23 cellular contexts compared by ENCODE assay signal in genomic region chr7:116877443-116878217, GRCh38. TPM values are rescaled to one million over a fixed set of nuclear protein-coding genes. Genes with fewer than 3 reads are reported as not detected.
DNase-seq lines count a peak whose midpoint lies in the region; ATAC-seq, FAIRE-seq and TF ChIP-seq lines count a peak whose summit lies in the region.
"Had no signal": no experiment of that assay in that cellular context is flagged by ENCODE, and none has a peak within 500 bp of the region (broad histone marks: within the 10 kb centered on the region; RNA-seq: fewer than 3 reads in every experiment).

No MANE protein-coding gene starts in this region.

- no peak for TF ChIP-seq CTCF in A673 (conservative IDR thresholded peaks at IDR 0.05; ENCODE audit: low read depth, low read length)
- no peak for TF ChIP-seq CTCF in hepatocyte (IDR thresholded peaks at IDR 0.05; ENCODE audit: poor library complexity)
- TF ChIP-seq CTCF in neutrophil (IDR thresholded peaks at IDR 0.05) = no peak

- FAIRE-seq in urothelium cell line (lab: Jason Lieb, UNC) = no peak

- no peak overlapping the region for H3K9ac ChIP-seq in SK-N-MC (ENCODE audit: insufficient read length)

- H3K9me3 ChIP-seq in A673 (ENCODE audit: low read depth, low read length, poor library complexity, severe bottlenecking) (no peaks in the 10 kb centered on the region), SK-N-MC (ENCODE audit: low read depth, low read length) (no peaks in the 10 kb centered on the region; the same call in 1 of the 2 replicates), hepatocyte (ENCODE audit: low read depth) (no peaks in the 10 kb centered on the region), neutrophil (no peaks in the 10 kb centered on the region)
- H3K9me3 ChIP-seq: MG63, SJCRH30 had no signal

- H2AFZ ChIP-seq in hepatocyte = no peak overlapping the region

- no peaks in the 10 kb centered on the region for H3K4me1 ChIP-seq in A673 (ENCODE audit: insufficient read depth, low read length, poor library complexity, severe bottlenecking)
- peaks cover 22% of the 10 kb centered on the region for H3K4me1 ChIP-seq in hepatocyte (ENCODE audit: insufficient read depth)
- H3K4me1 ChIP-seq in neutrophil (ENCODE audit: control insufficient read depth in 1 of 2, insufficient read depth in 1 of 2, low read depth in 1 of 2, low read length in 1 of 2) = peaks cover 0 to 9% of the 10 kb centered on the region in 2 experiments
- H3K4me1 ChIP-seq: SJCRH30 had no signal

- no peak for ATAC-seq in HG02763 (IDR thresholded peaks at IDR 0.05; ENCODE audit: unreplicated experiment)
- no peak for ATAC-seq in HG02588 (IDR thresholded peaks at IDR 0.05; ENCODE audit: unreplicated experiment)
- ATAC-seq: PC-3 had no signal

- H3K36me3 ChIP-seq in A673 (ENCODE audit: insufficient read depth, low read length, poor library complexity, severe bottlenecking) (no peaks in the 10 kb centered on the region), SK-N-MC (ENCODE audit: insufficient read depth, low read length) (peaks cover 39% of the 10 kb centered on the region), hepatocyte (replicated peaks; ENCODE audit: insufficient read depth, low read depth) (no peaks in the 10 kb centered on the region), neutrophil (peaks cover 13% of the 10 kb centered on the region)

- peaks cover 97% of the 10 kb centered on the region for H3K79me2 ChIP-seq in hepatocyte

- no peak for DNase-seq in A673 (ENCODE audit: low spot score)
- DNase-seq in SK-N-MC (ENCODE audit: low read depth, low spot score) = no peak
- DNase-seq in hepatocyte (ENCODE audit: low spot score) = no peak
- no peak for DNase-seq in dedifferentiated amniotic fluid mesenchymal stem cell (ENCODE audit: extremely low spot score)
- no peak for DNase-seq in urothelium cell line (ENCODE audit: low spot score)
- DNase-seq: ACHN, C1 segment of cervical spinal cord, DMS79 treated with DMSO at 0.1 percent for 48 hours, H7, HFFc6, Karpas-422, MG63, NCI-H1048, NCI-H1436, NCI-H1930, NCI-H345, NCI-H524 treated with DMSO at 0.1 percent for 48 hours, PC-3, SJCRH30 had no signal

- intact Hi-C loops in A673 (cut with micrococcal nuclease; ENCODE audit: unreplicated experiment) = no loop called here

- WGBS in hepatocyte (ENCODE audit: low lambda C conversion rate, missing lambda C conversion rate) = 71% methylated on average over 3 of the region's 3 CpGs

- peak overlapping the region; percentile 64 for H3K4me2 ChIP-seq in hepatocyte

- no peak overlapping the region for H3K4me3 ChIP-seq in A673 (ENCODE audit: low read depth, low read length, poor library complexity, severe bottlenecking)
- no peak overlapping the region for H3K4me3 ChIP-seq in SK-N-MC
- no peak overlapping the region for H3K4me3 ChIP-seq in hepatocyte
- no peak overlapping the region for H3K4me3 ChIP-seq in neutrophil (ENCODE audit: low read depth in 1 of 2, low read length in 1 of 2)
- H3K4me3 ChIP-seq: MG63, SJCRH30 had no signal

- POLR2A ChIA-PET in A673 (lab: Charles Lee; ENCODE audit: low non-redundant PET) = no interaction called here

- TSS peak; percentile 2 for BruUV-seq in A673 (replicated peaks; lab: Mats Ljungman, UMichigan)

- H4K20me1 ChIP-seq in hepatocyte (ENCODE audit: insufficient read depth, poor library complexity, severe bottlenecking) = peaks cover 84% of the 10 kb centered on the region

- H3K9me2 ChIP-seq in hepatocyte (replicated peaks; ENCODE audit: insufficient read depth) = no peaks in the 10 kb centered on the region

- no peaks in the 10 kb centered on the region for H3K27me3 ChIP-seq in A673 (replicated peaks; ENCODE audit: insufficient read depth, low read depth, low read length, poor library complexity)
- no peaks in the 10 kb centered on the region for H3K27me3 ChIP-seq in hepatocyte
- no peaks in the 10 kb centered on the region for H3K27me3 ChIP-seq in neutrophil
- H3K27me3 ChIP-seq: MG63, SJCRH30 had no signal

- CTCF ChIA-PET in A673 (lab: Charles Lee) = no interaction called here

- no peak overlapping the region for H3K27ac ChIP-seq in A673 (ENCODE audit: low read depth, low read length, poor library complexity, severe bottlenecking)
- H3K27ac ChIP-seq in SK-N-MC = peak overlapping the region; percentile 9; the same call in 1 of the 2 replicates
- peak overlapping the region; percentile 20 for H3K27ac ChIP-seq in hepatocyte
- peak overlapping the region; percentile 23 for H3K27ac ChIP-seq in neutrophil
- H3K27ac ChIP-seq: RWPE1, SJCRH30 had no signal

RNA-seq across cellular contexts. Expression of gene CAPZA2, which starts 15.2 kb away (rescaled TPM):
- 118 and 138 TPM in 2 replicates for total RNA-seq in A673 (2021)
- total RNA-seq in hepatocyte = 143 and 154 TPM in 2 replicates
- 141 and 151 TPM in 2 replicates for polyA plus RNA-seq in hepatocyte
